8 cellular contexts compared by ENCODE assay signal in the genomic region with DNA sequence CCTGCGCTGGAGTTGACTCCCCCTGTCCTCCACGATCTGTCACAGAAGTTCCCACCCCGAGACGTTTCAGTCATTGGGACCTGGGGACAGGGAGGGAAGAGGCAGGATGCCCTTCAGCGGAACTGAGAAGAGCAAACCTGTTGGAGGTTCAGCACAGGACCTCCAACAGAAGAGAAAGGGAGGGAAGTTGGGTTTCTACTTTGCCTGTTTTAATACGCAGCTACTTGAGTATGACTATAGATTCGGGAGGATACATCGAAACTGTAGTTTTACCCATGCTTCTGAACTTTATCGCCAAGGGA. TPM values are rescaled to one million over a fixed set of nuclear protein-coding genes. Genes with fewer than 3 reads are reported as not detected.
DNase-seq lines count a peak whose midpoint lies in the region; TF ChIP-seq lines count a peak whose summit lies in the region.

No MANE protein-coding gene starts in this region.

- peak overlapping the region; percentile 98 for H3K4me2 ChIP-seq in neuronal stem cell (ENCODE audit: insufficient read depth, low read length, poor library complexity, severe bottlenecking)

- H3K14ac ChIP-seq in neuronal stem cell (ENCODE audit: low read length): no peak overlapping the region

- no peak overlapping the region for H2BK12ac ChIP-seq in neuronal stem cell (ENCODE audit: low read length)

- H3K4me3 ChIP-seq in endocrine pancreas (ENCODE audit: control insufficient read depth, insufficient read depth, low read length): peak overlapping the region; percentile 25
- H3K4me3 ChIP-seq in neuronal stem cell (ENCODE audit: low read length in 2 of 2): peak overlapping the region; percentile 82 to 91

- WGBS in neuronal stem cell (ENCODE audit: extremely low coverage in 2 of 2, insufficient read length in 2 of 2, insufficient replicate concordance in 1 of 2), 2 donors: no CpG with 5 or more reads among the region's 9 CpGs

- H3K27ac ChIP-seq in neuronal stem cell (replicated peaks; ENCODE audit: low read length): no peak overlapping the region

- no peak overlapping the region for H2BK5ac ChIP-seq in neuronal stem cell (ENCODE audit: low read length)

- H3K27me3 ChIP-seq in endocrine pancreas (ENCODE audit: control insufficient read depth, insufficient read depth, low read length): no peaks in the 10 kb centered on the region
- peaks cover 0 to 26% (median 0%) of the 10 kb centered on the region in 3 experiments for H3K27me3 ChIP-seq in neuronal stem cell (ENCODE audit: control insufficient read depth in 3 of 3, insufficient read depth in 3 of 3, low read depth in 1 of 3, low read length in 3 of 3)

- no peaks in the 10 kb centered on the region for H3K9me3 ChIP-seq in endocrine pancreas (ENCODE audit: control insufficient read depth, low read length)
- H3K9me3 ChIP-seq in neuronal stem cell (replicated peaks in 1 of 2; ENCODE audit: control insufficient read depth in 2 of 2, insufficient read depth in 1 of 2, low read depth in 1 of 2, low read length in 2 of 2): no peaks in the 10 kb centered on the region

- H3K36me3 ChIP-seq in endocrine pancreas (ENCODE audit: control insufficient read depth, insufficient read depth, low read length) (no peaks in the 10 kb centered on the region), neuronal stem cell (replicated peaks in 1 of 2; ENCODE audit: control insufficient read depth in 2 of 2, insufficient read depth in 2 of 2, low read length in 2 of 2) (peaks cover 0 to 28% of the 10 kb centered on the region in 2 donors)

- H3K9ac ChIP-seq in endocrine pancreas (ENCODE audit: control insufficient read depth, insufficient read depth, low read length) (no peak overlapping the region), neuronal stem cell (ENCODE audit: low read depth, low read length, poor library complexity) (no peak overlapping the region)

- no peak overlapping the region for H4K91ac ChIP-seq in neuronal stem cell (ENCODE audit: low read depth, low read length, poor library complexity)

- H2AK5ac ChIP-seq in neuronal stem cell (ENCODE audit: low read depth, low read length): peak overlapping the region; percentile 22

- peak overlapping the region; percentile 51 for H2BK15ac ChIP-seq in neuronal stem cell (ENCODE audit: low read length)

- no peak overlapping the region for H2BK120ac ChIP-seq in neuronal stem cell (ENCODE audit: low read depth, low read length)

- no peaks in the 10 kb centered on the region for H3K4me1 ChIP-seq in endocrine pancreas (ENCODE audit: control insufficient read depth, insufficient read depth, low read length)
- peaks cover 22 to 31% of the 10 kb centered on the region in 2 donors for H3K4me1 ChIP-seq in neuronal stem cell (ENCODE audit: control insufficient read depth in 2 of 2, insufficient read depth in 1 of 2, low read depth in 1 of 2, low read length in 2 of 2)

- peaks cover 4% of the 10 kb centered on the region for H3K79me1 ChIP-seq in neuronal stem cell (ENCODE audit: low read depth, low read length)

- TF ChIP-seq CTCF in GM10266 (IDR thresholded peaks at IDR 0.05; ENCODE audit: control insufficient read depth, insufficient read depth, low read depth, missing control alignments): no peak

- peak overlapping the region; percentile 94 for H3K23ac ChIP-seq in neuronal stem cell (ENCODE audit: low read depth, low read length, poor library complexity)

- H3K18ac ChIP-seq in neuronal stem cell (ENCODE audit: low read length): peak overlapping the region; percentile 68

- H2AFZ ChIP-seq in neuronal stem cell (ENCODE audit: low read length): peak overlapping the region; percentile 91

- DNase-seq in NCI-H146 (lab: John Stamatoyannopoulos, UW) (peak; percentile 40), NCI-H146 treated with DMSO at 0.1 percent for 48 hours (lab: John Stamatoyannopoulos, UW; ENCODE audit: unreplicated experiment) (no peak), NCI-H748 treated with DMSO at 0.1 percent for 48 hours (lab: John Stamatoyannopoulos, UW) (peak; percentile 34), neuronal stem cell (ENCODE audit: low spot score) (no peak), UCSD-AML1 (lab: John Stamatoyannopoulos, UW; ENCODE audit: unreplicated experiment) (no peak), GM03348 (ENCODE audit: low spot score) (no peak), GM10266 (ENCODE audit: extremely low spot score) (no peak)

- H4K8ac ChIP-seq in neuronal stem cell (ENCODE audit: low read depth, low read length): no peak overlapping the region

- H3K4ac ChIP-seq in neuronal stem cell (ENCODE audit: low read length): no peak overlapping the region

RNA-seq across cellular contexts. Expression of a gene that starts 2.3 kb away (rescaled TPM):
- polyA plus RNA-seq in neuronal stem cell (2013, experiment 1 of 2): 22.5 TPM
- polyA plus RNA-seq in neuronal stem cell (2013, experiment 2 of 2): 21.8 TPM

Comparison
In these comparisons a context has a peak if more than half of its experiments do, and no peak if none do; other contexts are left out.
1. DNase-seq: peak in NCI-H146 (single experiment) and NCI-H748 treated with DMSO at 0.1 percent for 48 hours (single experiment); none in NCI-H146 treated with DMSO at 0.1 percent for 48 hours (single experiment), neuronal stem cell (single experiment), UCSD-AML1 (single experiment), GM03348 (single experiment) and GM10266 (single experiment).